30 cellular contexts compared by ENCODE assay signal in genomic region chr20:10366898-10367419, GRCh38.
"Had no signal": no experiment of that assay in that cellular context is flagged by ENCODE, and none has a peak within 500 bp of the region (broad histone marks: within the 10 kb centered on the region; RNA-seq: fewer than 3 reads in every experiment).

No MANE protein-coding gene starts in this region.

- H3K9me3 ChIP-seq: body of pancreas, SJCRH30, SK-N-SH had no signal

- H3K4me3 ChIP-seq: body of pancreas, SJCRH30 had no signal

- H3K9me2 ChIP-seq: SK-N-SH had no signal

- H3K27ac ChIP-seq: body of pancreas, SJCRH30 had no signal

- H3K27ac Mint-ChIP-seq: activated CD4-positive, alpha-beta T cell treated with anti-CD3 and anti-CD28 coated beads for 36 hours; activated CD4-positive, alpha-beta T cell treated with anti-CD3 and anti-CD28 coated beads, Interleukin-2, amount 10 ng/mL, durations not matched to agents 7 days and 5 days; activated CD8-positive, alpha-beta T cell treated with anti-CD3 and anti-CD28 coated beads, Interleukin-2, amount 10 ng/mL, durations not matched to agents 7 days and 5 days; activated naive CD4-positive, alpha-beta T cell treated with anti-CD3 and anti-CD28 coated beads for 36 hours; activated naive CD8-positive, alpha-beta T cell; activated naive CD8-positive, alpha-beta T cell treated with anti-CD3 and anti-CD28 coated beads, Interleukin-2, amount 50 U/mL, for 24 hours; activated T-cell treated with anti-CD3 and anti-CD28 coated beads, Interleukin-2, amount 50 U/mL, for 24 hours; activated T-helper 2 cell treated with anti-CD3 and anti-CD28 coated beads, Interferon-gamma antibody, Interleukin-2, Interleukin-4, amounts not matched to agents 10 μg/mL and 5 μg/mL and 100 μg/mL, durations not matched to agents 14 hours and 24 hours and 36 hours; T-helper 1 cell treated with Interleukin-12 subunit alpha and Interleukin-12 subunit beta and Interleukin-4 antibody, amounts not matched to agents 30 μg/mL and 1 μg/mL, for 36 hours; T-helper 2 cell treated with Interferon-gamma antibody and Interleukin-4, amounts not matched to agents 5 μg/mL and 100 μg/mL, for 36 hours; WTC11 had no signal

- H3K9me3 Mint-ChIP-seq: activated CD4-positive, alpha-beta T cell treated with anti-CD3 and anti-CD28 coated beads, Interleukin-2, amount 10 ng/mL, durations not matched to agents 7 days and 5 days; activated naive CD4-positive, alpha-beta T cell treated with anti-CD3 and anti-CD28 coated beads for 36 hours; activated naive CD8-positive, alpha-beta T cell treated with anti-CD3 and anti-CD28 coated beads, Interleukin-2, amount 50 U/mL, for 24 hours; activated T-cell treated with anti-CD3 and anti-CD28 coated beads, Interleukin-2, amount 50 U/mL, for 24 hours; T-helper 1 cell treated with Interleukin-12 subunit alpha and Interleukin-12 subunit beta and Interleukin-4 antibody, amounts not matched to agents 30 μg/mL and 1 μg/mL, for 36 hours; T-helper 2 cell treated with Interferon-gamma antibody and Interleukin-4, amounts not matched to agents 5 μg/mL and 100 μg/mL, for 36 hours had no signal

- H3K9ac ChIP-seq: SK-N-SH had no signal

- H3K4me1 Mint-ChIP-seq: activated CD4-positive, alpha-beta T cell treated with anti-CD3 and anti-CD28 coated beads for 36 hours; activated CD4-positive, alpha-beta T cell treated with anti-CD3 and anti-CD28 coated beads, Interleukin-2, amount 10 ng/mL, durations not matched to agents 7 days and 5 days had no signal

- H3K4me2 ChIP-seq: SK-N-SH had no signal

- H3K27me3 ChIP-seq: body of pancreas had no signal

- H3K4me3 Mint-ChIP-seq: activated CD4-positive, alpha-beta T cell treated with anti-CD3 and anti-CD28 coated beads for 36 hours; activated CD4-positive, alpha-beta T cell treated with anti-CD3 and anti-CD28 coated beads, Interleukin-2, amount 10 ng/mL, durations not matched to agents 7 days and 5 days; activated CD8-positive, alpha-beta T cell treated with anti-CD3 and anti-CD28 coated beads, Interleukin-2, amount 10 ng/mL, durations not matched to agents 7 days and 5 days; activated naive CD4-positive, alpha-beta T cell treated with anti-CD3 and anti-CD28 coated beads for 36 hours; activated naive CD8-positive, alpha-beta T cell; activated naive CD8-positive, alpha-beta T cell treated with anti-CD3 and anti-CD28 coated beads, Interleukin-2, amount 50 U/mL, for 24 hours; activated T-cell treated with anti-CD3 and anti-CD28 coated beads, Interleukin-2, amount 50 U/mL, for 24 hours; T-helper 1 cell treated with Interleukin-12 subunit alpha and Interleukin-12 subunit beta and Interleukin-4 antibody, amounts not matched to agents 30 μg/mL and 1 μg/mL, for 36 hours; T-helper 2 cell treated with Interferon-gamma antibody and Interleukin-4, amounts not matched to agents 5 μg/mL and 100 μg/mL, for 36 hours; WTC11 had no signal

- FAIRE-seq: bronchial epithelial cell had no signal

- H3K36me3 Mint-ChIP-seq: activated naive CD8-positive, alpha-beta T cell; WTC11 had no signal

- ATAC-seq: activated CD4-positive, alpha-beta T cell treated with anti-CD3 and anti-CD28 coated beads for 36 hours; activated CD4-positive, CD25-positive, alpha-beta regulatory T cell treated with anti-CD3 and anti-CD28 coated beads, Interleukin-2, amount 50 U/mL, for 24 hours; activated CD8-positive, alpha-beta T cell treated with anti-CD3 and anti-CD28 coated beads, Interleukin-2, amount 10 ng/mL, durations not matched to agents 7 days and 5 days; activated naive CD8-positive, alpha-beta T cell treated with anti-CD3 and anti-CD28 coated beads, Interleukin-2, amount 50 U/mL, for 24 hours; body of pancreas; Panc1; WTC11 had no signal

- H3K4me1 ChIP-seq: SJCRH30 had no signal

- DNase-seq: activated CD4-positive, alpha-beta T cell treated with anti-CD3 and anti-CD28 coated beads for 36 hours; activated CD4-positive, alpha-beta T cell treated with anti-CD3 and anti-CD28 coated beads, Interleukin-2, amount 10 ng/mL, durations not matched to agents 7 days and 5 days; activated CD4-positive, alpha-beta T cell treated with anti-CD3 and anti-CD28 coated beads, Interleukin-2, amount 50 U/mL, for 48 hours; activated CD8-positive, alpha-beta T cell treated with anti-CD3 and anti-CD28 coated beads, Interleukin-2, amount 10 ng/mL, durations not matched to agents 7 days and 5 days; activated gamma-delta T cell treated with Interleukin-2 at 50 U/mL for 16 hours; activated naive CD4-positive, alpha-beta T cell treated with anti-CD3 and anti-CD28 coated beads for 36 hours; activated naive CD8-positive, alpha-beta T cell treated with anti-CD3 and anti-CD28 coated beads, Interleukin-2, amount 50 U/mL, for 24 hours; activated T-cell treated with anti-CD3 and anti-CD28 coated beads, Interleukin-2, amount 50 U/mL, for 24 hours; anterior cingulate cortex; body of pancreas; caudate nucleus; Karpas-422; KBM-7; NCI-H1105; NCI-H1436; NCI-H1694; NCI-H1930; NCI-H345; NCI-H524 treated with DMSO at 0.1 percent for 48 hours; SHP77; SJCRH30; SK-N-SH had no signal

- H3K36me3 ChIP-seq: SJCRH30 had no signal
